Comparison of ENCODE assay signal across 8 cellular contexts in the genomic region with DNA sequence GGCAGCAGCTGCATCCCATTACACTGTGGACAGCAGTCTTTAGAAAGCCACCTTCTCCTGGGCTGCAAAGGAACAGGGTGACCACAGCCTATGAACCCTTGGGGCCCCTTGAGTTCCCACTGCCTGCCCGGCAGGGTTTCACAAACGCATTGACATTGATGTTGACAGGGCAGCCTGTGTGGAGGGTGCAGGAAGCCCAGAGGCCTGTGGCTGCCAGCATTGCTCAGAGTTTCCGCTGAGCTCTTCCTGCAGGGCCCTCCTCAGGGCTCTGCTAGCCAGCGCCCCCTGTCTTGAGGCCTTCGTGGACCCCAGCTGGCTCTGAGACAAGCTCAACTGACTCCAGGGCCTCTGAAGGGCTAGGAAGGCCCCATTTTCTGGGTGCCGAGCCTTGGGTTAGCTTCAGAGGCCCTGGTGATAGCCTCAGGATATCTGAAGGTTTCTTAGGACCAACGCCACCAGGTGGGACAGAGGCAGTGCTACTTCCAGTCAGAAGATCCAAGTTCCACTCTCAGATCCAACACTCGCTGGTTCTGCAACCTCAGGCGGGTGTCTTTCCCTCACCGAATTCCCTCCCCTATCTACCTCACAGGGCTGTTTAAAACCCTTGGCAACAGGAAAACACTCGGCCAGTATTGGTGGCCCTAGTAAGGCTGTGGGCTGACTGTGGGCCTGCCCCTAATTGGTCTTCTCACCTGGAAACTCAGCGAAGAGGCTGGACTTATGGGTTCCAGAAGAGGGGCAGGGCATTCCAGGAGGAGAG. TPM values are rescaled to one million over a fixed set of nuclear protein-coding genes. Genes with fewer than 3 reads are reported as not detected.
DNase-seq lines count a peak whose midpoint lies in the region; ATAC-seq and TF ChIP-seq lines count a peak whose summit lies in the region.

No MANE protein-coding gene starts in this region.

- H3F3A ChIP-seq in neural progenitor cell (ENCODE audit: low read depth) = no peaks in the 10 kb centered on the region

- POLR2A ChIA-PET in activated CD4-positive, alpha-beta memory T cell treated with anti-CD3 and anti-CD28 coated beads for 36 hours (lab: Charles Lee) = interaction anchor here (0.8 to 2.9 kb wide), 5 partner anchors 12 to 194 kb away, joined by 3 to 25 read pairs (median 4); a partner anchor contains a TSS

- H3K4me2 ChIP-seq in neural progenitor cell = no peak overlapping the region

- peaks cover 66% of the 10 kb centered on the region for H3K4me1 Mint-ChIP-seq in activated CD4-positive, alpha-beta memory T cell treated with anti-CD3 and anti-CD28 coated beads for 36 hours (ENCODE audit: low read depth)
- H3K4me1 Mint-ChIP-seq in endodermal cell = peaks cover 38% of the 10 kb centered on the region
- peaks cover 54% of the 10 kb centered on the region for H3K4me1 Mint-ChIP-seq in neural progenitor cell

- H3K27me3 ChIP-seq in endodermal cell (ENCODE audit: control insufficient read depth, insufficient read depth, low read length, poor library complexity, severe bottlenecking) (no peaks in the 10 kb centered on the region), neural progenitor cell (no peaks in the 10 kb centered on the region), transverse colon (no peaks in the 10 kb centered on the region)

- CTCF ChIA-PET in activated CD4-positive, alpha-beta memory T cell treated with anti-CD3 and anti-CD28 coated beads for 36 hours (lab: Charles Lee) = interaction anchor here (0.5 to 5.4 kb wide), 32 partner anchors 9 to 675 kb away, joined by 3 to 67 read pairs (median 4); a partner anchor contains a TSS

- H3K27ac Mint-ChIP-seq in activated CD4-positive, alpha-beta memory T cell treated with anti-CD3 and anti-CD28 coated beads for 36 hours = peak overlapping the region; percentile 87
- H3K27ac Mint-ChIP-seq in endodermal cell (peak overlapping the region; percentile 35), neural progenitor cell (peak overlapping the region; percentile 87)

- H3K9ac ChIP-seq in endodermal cell (ENCODE audit: extremely low read depth, low read length, poor library complexity, severe bottlenecking) (no peak overlapping the region), neural progenitor cell (no peak overlapping the region)

- no peak overlapping the region for H2AFZ ChIP-seq in neural progenitor cell (replicated peaks)

- TF ChIP-seq POLR2A in transverse colon (IDR thresholded peaks at IDR 0.05) = no peak

- intact Hi-C loops in activated CD4-positive, alpha-beta memory T cell treated with anti-CD3 and anti-CD28 coated beads for 36 hours (cut with micrococcal nuclease) = loop anchor here (1.0 to 2.0 kb wide), 7 partner anchors 11 to 194 kb away; a partner anchor contains a TSS
- intact Hi-C loops in transverse colon (cut with DNase I; ENCODE audit: low total_unique reads) = no loop called here

- H3K36me3 ChIP-seq in endodermal cell (ENCODE audit: control insufficient read depth, insufficient read depth, low read length) (no peaks in the 10 kb centered on the region), neural progenitor cell (no peaks in the 10 kb centered on the region), transverse colon (no peaks in the 10 kb centered on the region)

- H3K9me3 ChIP-seq in endodermal cell (ENCODE audit: control insufficient read depth, low read length) (no peaks in the 10 kb centered on the region), neural progenitor cell (ENCODE audit: low read depth) (no peaks in the 10 kb centered on the region), transverse colon (no peaks in the 10 kb centered on the region)

- no peak overlapping the region for H3K4me3 ChIP-seq in endodermal cell (ENCODE audit: low read length)
- H3K4me3 ChIP-seq in neural progenitor cell = no peak overlapping the region
- H3K4me3 ChIP-seq in transverse colon = no peak overlapping the region

- no peaks in the 10 kb centered on the region for H3K79me2 ChIP-seq in neural progenitor cell (ENCODE audit: low read depth)

- H3K36me3 Mint-ChIP-seq in activated CD4-positive, alpha-beta memory T cell treated with anti-CD3 and anti-CD28 coated beads for 36 hours = no peaks in the 10 kb centered on the region
- H3K36me3 Mint-ChIP-seq in endodermal cell (ENCODE audit: low read depth) (no peaks in the 10 kb centered on the region), neural progenitor cell (no peaks in the 10 kb centered on the region)

- no peaks in the 10 kb centered on the region for H3K4me1 ChIP-seq in endodermal cell (ENCODE audit: control insufficient read depth, insufficient read depth, low read length)
- peaks cover 19% of the 10 kb centered on the region for H3K4me1 ChIP-seq in neural progenitor cell
- H3K4me1 ChIP-seq in transverse colon = peaks cover 43 to 86% (median 58%) of the 10 kb centered on the region in 4 donors

- H3K27ac ChIP-seq in endodermal cell (ENCODE audit: low read depth, low read length) (no peak overlapping the region), neural progenitor cell (no peak overlapping the region), transverse colon (peak overlapping the region in 3 of 4 donors; percentile 30 to 78 (median 45))

- TF ChIP-seq CTCF in endodermal cell (conservative IDR thresholded peaks at IDR 0.05) (peak; percentile 79), neural progenitor cell (IDR thresholded peaks at IDR 0.05) (peak; percentile 23), transverse colon (IDR thresholded peaks at IDR 0.05) (peak in 3 of 5 experiments; percentile 13 to 19 (median 17))

- H3K27me3 Mint-ChIP-seq in activated CD4-positive, alpha-beta memory T cell treated with anti-CD3 and anti-CD28 coated beads for 36 hours = no peaks in the 10 kb centered on the region
- H3K27me3 Mint-ChIP-seq in endodermal cell (ENCODE audit: insufficient read depth) (peaks cover 4% of the 10 kb centered on the region), neural progenitor cell (ENCODE audit: insufficient read depth, low read depth) (peaks cover 8% of the 10 kb centered on the region)

- H3K4me3 Mint-ChIP-seq in activated CD4-positive, alpha-beta memory T cell treated with anti-CD3 and anti-CD28 coated beads for 36 hours = no peak overlapping the region
- H3K4me3 Mint-ChIP-seq in endodermal cell (no peak overlapping the region), neural progenitor cell (no peak overlapping the region)

- in situ Hi-C loops in ACHN (cut with HindIII; ENCODE audit: low pct_ligation_motif_present, low pct_unique_long_range_greater_than_20kb, low sequenced_read_pairs) (loop anchor here (25.0 kb wide), 2 partner anchors 96 to 196 kb away; a partner anchor contains a TSS), transverse colon (cut with MboI; ENCODE audit: low pct_ligation_motif_present in 1 of 4, low pct_unique_long_range_greater_than_20kb in 1 of 4, low sequenced_read_pairs in 3 of 4) (loop anchor here in 2 of 4 donors (10.0 to 25.0 kb wide), 2 partner anchors 114 to 121 kb away; a partner anchor contains a TSS)

- no peaks in the 10 kb centered on the region for H4K20me1 ChIP-seq in neural progenitor cell (ENCODE audit: low read depth)

- DNase-seq in ACHN = peak; percentile 32
- DNase-seq in LHCN-M2 (ENCODE audit: low read depth) = peak; percentile 31
- DNase-seq in activated CD4-positive, alpha-beta memory T cell treated with anti-CD3 and anti-CD28 coated beads for 36 hours = peak; percentile 93
- DNase-seq in endodermal cell = peak; percentile 89
- peak; percentile 34 for DNase-seq in neural progenitor cell (ENCODE audit: low spot score)
- peak; percentile 60 for DNase-seq in transverse colon

- no peak for TF ChIP-seq EP300 in transverse colon (IDR thresholded peaks at IDR 0.05; ENCODE audit: low read depth)

- peak; percentile 62 for ATAC-seq in GM19455 (IDR thresholded peaks at IDR 0.05; ENCODE audit: unreplicated experiment)
- no peak for ATAC-seq in GM21390 (IDR thresholded peaks at IDR 0.05; ENCODE audit: unreplicated experiment)

- no peaks in the 10 kb centered on the region for H3K9me3 Mint-ChIP-seq in activated CD4-positive, alpha-beta memory T cell treated with anti-CD3 and anti-CD28 coated beads for 36 hours
- H3K9me3 Mint-ChIP-seq in endodermal cell = no peaks in the 10 kb centered on the region
- H3K9me3 Mint-ChIP-seq in neural progenitor cell = no peaks in the 10 kb centered on the region

- WGBS in endodermal cell (ENCODE audit: insufficient coverage in 1 of 2, insufficient read length in 1 of 2), 2 experiments = 83 to 89% methylated on average over 12 of the region's 12 CpGs
- 87% methylated on average over 11 of the region's 12 CpGs; no CpG with 5 or more reads in 1 of the 2 donors for WGBS in transverse colon (ENCODE audit: low coverage in 1 of 2), 2 donors

RNA-seq across cellular contexts. Expression of a gene that starts 27.2 kb away (rescaled TPM):
- total RNA-seq in LHCN-M2 (2014; rRNA removed) (not detected in 2 replicates), endodermal cell (not detected), neural progenitor cell (ENCODE audit: low replicate concordance) (not detected in 2 replicates), transverse colon (100 to 1,000 TPM; 228 to 468 (median 363) TPM)
- polyA plus RNA-seq in LHCN-M2 (2012) = not detected
- not detected for total RNA-seq in activated CD4-positive, alpha-beta memory T cell treated with anti-CD3 and anti-CD28 coated beads for 36 hours
- polyA plus RNA-seq in endodermal cell (2013, experiment 1 of 2) = not detected
- polyA plus RNA-seq in endodermal cell (2013, experiment 2 of 2) = not detected

RNA-seq across cellular contexts. Expression of a gene that starts 50.1 kb away (rescaled TPM):
- total RNA-seq in LHCN-M2 (2014; rRNA removed) (13.2 and 16.3 TPM in 2 replicates), endodermal cell (10 to 100 TPM in 1 of 2 donors, 1 to 10 TPM in 1; 5.5 to 10.3 TPM), neural progenitor cell (ENCODE audit: low replicate concordance) (6.4 and 12.9 TPM in 2 replicates), transverse colon (10 to 100 TPM in 3 of 4 donors, 1 to 10 TPM in 1; 8.2 to 34.1 (median 24.3) TPM)
- polyA plus RNA-seq in LHCN-M2 (2012) = 49.9 TPM
- total RNA-seq in activated CD4-positive, alpha-beta memory T cell treated with anti-CD3 and anti-CD28 coated beads for 36 hours = 1 to 10 TPM; 1.6 to 2.1 TPM
- polyA plus RNA-seq in endodermal cell (2013, experiment 1 of 2) = 43.1 TPM
- polyA plus RNA-seq in endodermal cell (2013, experiment 2 of 2) = 43.6 TPM

Comparison
In these comparisons a context has a peak if more than half of its experiments do, and no peak if none do; other contexts are left out.
1. DNase-seq: peak in every context shown above with its lines; median percentile 93 in activated CD4-positive, alpha-beta memory T cell treated with anti-CD3 and anti-CD28 coated beads for 36 hours; 89 in endodermal cell; 60 in transverse colon; 34 in neural progenitor cell; 32 in ACHN; 31 in LHCN-M2.
2. H3K27ac Mint-ChIP-seq: peak in every context shown above with its lines; median percentile 87 in activated CD4-positive, alpha-beta memory T cell treated with anti-CD3 and anti-CD28 coated beads for 36 hours; 87 in neural progenitor cell; 35 in endodermal cell.
3. H3K27ac ChIP-seq: peak in transverse colon (3 of 4); none in endodermal cell (single experiment) and neural progenitor cell (single experiment).
4. CTCF ChIP-seq: peak in every context shown above with its lines; median percentile 79 in endodermal cell; 23 in neural progenitor cell; 17 in transverse colon.
5. RNA of a gene that starts 27.2 kb away (total RNA-seq): 228 to 468 TPM in transverse colon; not detected in LHCN-M2, not detected in activated CD4-positive, alpha-beta memory T cell treated with anti-CD3 and anti-CD28 coated beads for 36 hours, not detected in endodermal cell and not detected in neural progenitor cell; every median in the first group is over 100 times any median in the second.